Comparison of ENCODE assay signal across 1 cellular context in the genomic region with DNA sequence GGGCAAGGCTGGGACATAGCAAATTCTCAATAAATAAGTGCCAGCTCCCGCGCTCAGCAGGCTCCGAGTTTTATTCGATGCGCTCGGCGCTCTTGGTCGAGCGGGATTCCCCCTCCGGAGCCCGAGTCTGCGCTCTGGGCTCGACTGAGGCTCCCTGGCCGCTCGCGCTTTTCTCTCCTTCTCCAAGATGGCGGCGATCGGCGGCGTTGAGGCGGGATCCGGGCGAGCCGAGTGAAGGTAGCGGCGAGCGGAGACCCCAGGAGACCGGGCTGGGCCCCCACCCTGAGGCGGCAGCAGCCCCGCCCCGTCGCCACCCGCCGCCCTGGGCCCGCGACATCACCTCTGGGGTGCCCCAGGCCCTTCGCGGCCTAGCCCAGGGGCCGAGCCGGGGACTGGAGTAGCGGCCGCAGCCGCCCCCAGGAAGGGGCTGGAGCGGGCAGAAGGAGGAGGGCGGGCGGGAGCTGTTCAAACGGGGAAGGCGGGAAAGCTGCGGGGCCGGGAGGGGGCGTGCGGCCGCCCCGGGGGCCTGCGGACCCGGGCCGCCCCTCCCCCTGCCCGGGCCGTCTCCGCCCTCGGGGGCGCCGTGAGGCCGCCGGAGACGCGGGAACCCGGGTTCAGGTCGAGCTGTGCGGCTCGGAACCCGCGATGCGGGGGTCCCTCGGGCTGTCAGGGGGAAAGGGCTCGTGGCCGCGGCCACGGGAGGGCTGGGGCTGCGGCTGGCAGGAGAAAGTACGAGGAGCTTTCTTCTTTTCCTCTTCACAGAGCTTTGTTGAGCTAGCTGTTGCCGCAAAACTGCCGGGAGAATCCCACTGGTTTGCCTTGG.
A peak's percentile ranks its signal among the peaks of the same experiment; 100 is the strongest.
TF ChIP-seq lines count a peak whose summit lies in the region.

A gene with protein sequence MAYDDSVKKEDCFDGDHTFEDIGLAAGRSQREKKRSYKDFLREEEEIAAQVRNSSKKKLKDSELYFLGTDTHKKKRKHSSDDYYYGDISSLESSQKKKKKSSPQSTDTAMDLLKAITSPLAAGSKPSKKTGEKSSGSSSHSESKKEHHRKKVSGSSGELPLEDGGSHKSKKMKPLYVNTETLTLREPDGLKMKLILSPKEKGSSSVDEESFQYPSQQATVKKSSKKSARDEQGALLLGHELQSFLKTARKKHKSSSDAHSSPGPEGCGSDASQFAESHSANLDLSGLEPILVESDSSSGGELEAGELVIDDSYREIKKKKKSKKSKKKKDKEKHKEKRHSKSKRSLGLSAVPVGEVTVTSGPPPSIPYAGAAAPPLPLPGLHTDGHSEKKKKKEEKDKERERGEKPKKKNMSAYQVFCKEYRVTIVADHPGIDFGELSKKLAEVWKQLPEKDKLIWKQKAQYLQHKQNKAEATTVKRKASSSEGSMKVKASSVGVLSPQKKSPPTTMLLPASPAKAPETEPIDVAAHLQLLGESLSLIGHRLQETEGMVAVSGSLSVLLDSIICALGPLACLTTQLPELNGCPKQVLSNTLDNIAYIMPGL (plus strand): TSS at position 173 of the 823 bp plus-strand sequence. CDS start 4,898 bp downstream, outside the sequence.

TF ChIP-seq in HepG2, 621 proteins besides CTCF, POLR2A, EP300 and RAD21 (continued from another document and continues in another):
- peak; percentile 56; the same call in 1 of the 2 replicates for TF ChIP-seq GATAD2A (CRISPR knock-in tag; IDR thresholded peaks at IDR 0.05)
- TF ChIP-seq, protein P1, sequence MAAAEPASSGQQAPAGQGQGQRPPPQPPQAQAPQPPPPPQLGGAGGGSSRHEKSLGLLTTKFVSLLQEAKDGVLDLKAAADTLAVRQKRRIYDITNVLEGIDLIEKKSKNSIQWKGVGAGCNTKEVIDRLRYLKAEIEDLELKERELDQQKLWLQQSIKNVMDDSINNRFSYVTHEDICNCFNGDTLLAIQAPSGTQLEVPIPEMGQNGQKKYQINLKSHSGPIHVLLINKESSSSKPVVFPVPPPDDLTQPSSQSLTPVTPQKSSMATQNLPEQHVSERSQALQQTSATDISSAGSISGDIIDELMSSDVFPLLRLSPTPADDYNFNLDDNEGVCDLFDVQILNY (CRISPR knock-in tag; conservative IDR thresholded peaks at IDR 0.05), result peak; percentile 91
- no peak for TF ChIP-seq SOX5 (CRISPR knock-in tag; IDR thresholded peaks at IDR 0.05; ENCODE audit: borderline replicate concordance)
- TF ChIP-seq ZNF616 (CRISPR knock-in tag; IDR thresholded peaks at IDR 0.05; ENCODE audit: low read depth), result peak; percentile 70; the same call in 1 of the 2 replicates
- TF ChIP-seq PLRG1 (conservative IDR thresholded peaks at IDR 0.05), result no peak
- peak; percentile 45; the same call in 1 of the 2 replicates for TF ChIP-seq ISX (CRISPR knock-in tag; conservative IDR thresholded peaks at IDR 0.05)
- TF ChIP-seq EEA1 (CRISPR knock-in tag; IDR thresholded peaks at IDR 0.05; ENCODE audit: borderline replicate concordance), result peak; percentile 40; the same call in 1 of the 2 replicates
- 0 out of 2 replicates have a peak, but pooled peaks have one; percentile 35 for TF ChIP-seq ZMYM3 (CRISPR knock-in tag; IDR thresholded peaks at IDR 0.05)
- TF ChIP-seq TBL1XR1 (IDR thresholded peaks at IDR 0.05; ENCODE audit: borderline replicate concordance, low read length, partially characterized antibody), result no peak
- TF ChIP-seq, protein P2, sequence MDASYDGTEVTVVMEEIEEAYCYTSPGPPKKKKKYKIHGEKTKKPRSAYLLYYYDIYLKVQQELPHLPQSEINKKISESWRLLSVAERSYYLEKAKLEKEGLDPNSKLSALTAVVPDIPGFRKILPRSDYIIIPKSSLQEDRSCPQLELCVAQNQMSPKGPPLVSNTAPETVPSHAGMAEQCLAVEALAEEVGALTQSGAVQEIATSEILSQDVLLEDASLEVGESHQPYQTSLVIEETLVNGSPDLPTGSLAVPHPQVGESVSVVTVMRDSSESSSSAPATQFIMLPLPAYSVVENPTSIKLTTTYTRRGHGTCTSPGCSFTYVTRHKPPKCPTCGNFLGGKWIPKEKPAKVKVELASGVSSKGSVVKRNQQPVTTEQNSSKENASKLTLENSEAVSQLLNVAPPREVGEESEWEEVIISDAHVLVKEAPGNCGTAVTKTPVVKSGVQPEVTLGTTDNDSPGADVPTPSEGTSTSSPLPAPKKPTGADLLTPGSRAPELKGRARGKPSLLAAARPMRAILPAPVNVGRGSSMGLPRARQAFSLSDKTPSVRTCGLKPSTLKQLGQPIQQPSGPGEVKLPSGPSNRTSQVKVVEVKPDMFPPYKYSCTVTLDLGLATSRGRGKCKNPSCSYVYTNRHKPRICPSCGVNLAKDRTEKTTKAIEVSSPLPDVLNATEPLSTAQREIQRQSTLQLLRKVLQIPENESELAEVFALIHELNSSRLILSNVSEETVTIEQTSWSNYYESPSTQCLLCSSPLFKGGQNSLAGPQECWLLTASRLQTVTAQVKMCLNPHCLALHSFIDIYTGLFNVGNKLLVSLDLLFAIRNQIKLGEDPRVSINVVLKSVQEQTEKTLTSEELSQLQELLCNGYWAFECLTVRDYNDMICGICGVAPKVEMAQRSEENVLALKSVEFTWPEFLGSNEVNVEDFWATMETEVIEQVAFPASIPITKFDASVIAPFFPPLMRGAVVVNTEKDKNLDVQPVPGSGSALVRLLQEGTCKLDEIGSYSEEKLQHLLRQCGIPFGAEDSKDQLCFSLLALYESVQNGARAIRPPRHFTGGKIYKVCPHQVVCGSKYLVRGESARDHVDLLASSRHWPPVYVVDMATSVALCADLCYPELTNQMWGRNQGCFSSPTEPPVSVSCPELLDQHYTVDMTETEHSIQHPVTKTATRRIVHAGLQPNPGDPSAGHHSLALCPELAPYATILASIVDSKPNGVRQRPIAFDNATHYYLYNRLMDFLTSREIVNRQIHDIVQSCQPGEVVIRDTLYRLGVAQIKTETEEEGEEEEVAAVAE (CRISPR knock-in tag; IDR thresholded peaks at IDR 0.05; ENCODE audit: borderline replicate concordance), result 0 out of 2 replicates have a peak, but pooled peaks have one; percentile 43
- no peak for TF ChIP-seq TCF7L2 (IDR thresholded peaks at IDR 0.05; ENCODE audit: low read depth, low read length)
- TF ChIP-seq PAF1 (CRISPR knock-in tag; IDR thresholded peaks at IDR 0.05), result no peak
- TF ChIP-seq ZNF775 (CRISPR knock-in tag; IDR thresholded peaks at IDR 0.05; ENCODE audit: borderline replicate concordance), result peak; percentile 75; the same call in 1 of the 2 replicates
- peak; percentile 67; the same call in 1 of the 2 replicates for TF ChIP-seq ZNF709 (CRISPR knock-in tag; IDR thresholded peaks at IDR 0.05)
- peak; percentile 64 for TF ChIP-seq ERF (CRISPR knock-in tag; IDR thresholded peaks at IDR 0.05)
- TF ChIP-seq, protein P3, sequence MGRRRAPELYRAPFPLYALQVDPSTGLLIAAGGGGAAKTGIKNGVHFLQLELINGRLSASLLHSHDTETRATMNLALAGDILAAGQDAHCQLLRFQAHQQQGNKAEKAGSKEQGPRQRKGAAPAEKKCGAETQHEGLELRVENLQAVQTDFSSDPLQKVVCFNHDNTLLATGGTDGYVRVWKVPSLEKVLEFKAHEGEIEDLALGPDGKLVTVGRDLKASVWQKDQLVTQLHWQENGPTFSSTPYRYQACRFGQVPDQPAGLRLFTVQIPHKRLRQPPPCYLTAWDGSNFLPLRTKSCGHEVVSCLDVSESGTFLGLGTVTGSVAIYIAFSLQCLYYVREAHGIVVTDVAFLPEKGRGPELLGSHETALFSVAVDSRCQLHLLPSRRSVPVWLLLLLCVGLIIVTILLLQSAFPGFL (CRISPR knock-in tag; IDR thresholded peaks at IDR 0.05), result no peak
- TF ChIP-seq, protein P4, sequence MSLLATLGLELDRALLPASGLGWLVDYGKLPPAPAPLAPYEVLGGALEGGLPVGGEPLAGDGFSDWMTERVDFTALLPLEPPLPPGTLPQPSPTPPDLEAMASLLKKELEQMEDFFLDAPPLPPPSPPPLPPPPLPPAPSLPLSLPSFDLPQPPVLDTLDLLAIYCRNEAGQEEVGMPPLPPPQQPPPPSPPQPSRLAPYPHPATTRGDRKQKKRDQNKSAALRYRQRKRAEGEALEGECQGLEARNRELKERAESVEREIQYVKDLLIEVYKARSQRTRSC (CRISPR knock-in tag; IDR thresholded peaks at IDR 0.05; ENCODE audit: low read depth), result no peak
- TF ChIP-seq, protein P5, sequence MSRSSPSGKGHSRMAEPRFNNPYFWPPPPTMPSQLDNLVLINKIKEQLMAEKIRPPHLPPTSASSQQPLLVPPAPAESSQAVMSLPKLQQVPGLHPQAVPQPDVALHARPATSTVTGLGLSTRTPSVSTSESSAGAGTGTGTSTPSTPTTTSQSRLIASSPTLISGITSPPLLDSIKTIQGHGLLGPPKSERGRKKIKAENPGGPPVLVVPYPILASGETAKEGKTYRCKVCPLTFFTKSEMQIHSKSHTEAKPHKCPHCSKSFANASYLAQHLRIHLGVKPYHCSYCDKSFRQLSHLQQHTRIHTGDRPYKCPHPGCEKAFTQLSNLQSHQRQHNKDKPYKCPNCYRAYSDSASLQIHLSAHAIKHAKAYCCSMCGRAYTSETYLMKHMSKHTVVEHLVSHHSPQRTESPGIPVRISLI (CRISPR knock-in tag; IDR thresholded peaks at IDR 0.05; ENCODE audit: borderline replicate concordance), result no peak
- TF ChIP-seq, protein P6, sequence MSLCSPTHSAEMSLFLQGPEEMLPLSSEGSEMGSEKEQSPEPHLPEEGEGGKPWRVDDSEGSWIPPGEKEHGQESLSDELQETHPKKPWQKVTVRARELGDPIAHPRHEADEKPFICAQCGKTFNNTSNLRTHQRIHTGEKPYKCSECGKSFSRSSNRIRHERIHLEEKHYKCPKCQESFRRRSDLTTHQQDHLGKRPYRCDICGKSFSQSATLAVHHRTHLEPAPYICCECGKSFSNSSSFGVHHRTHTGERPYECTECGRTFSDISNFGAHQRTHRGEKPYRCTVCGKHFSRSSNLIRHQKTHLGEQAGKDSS (CRISPR knock-in tag; IDR thresholded peaks at IDR 0.05; ENCODE audit: borderline replicate concordance, low read depth), result 0 out of 2 replicates have a peak, but pooled peaks have one; percentile 64
- no peak; the same call in 1 of the 2 replicates for TF ChIP-seq ZKSCAN1 (IDR thresholded peaks at IDR 0.05; ENCODE audit: low read length)
- TF ChIP-seq SAP130 (CRISPR knock-in tag; IDR thresholded peaks at IDR 0.05; ENCODE audit: low read depth), result peak; percentile 77
- peak; percentile 56; the same call in 1 of the 2 replicates for TF ChIP-seq ZNF12 (CRISPR knock-in tag; IDR thresholded peaks at IDR 0.05)
- TF ChIP-seq HDAC1 (CRISPR knock-in tag; IDR thresholded peaks at IDR 0.05), result no peak; the same call in 1 of the 2 replicates
- TF ChIP-seq, protein P7, sequence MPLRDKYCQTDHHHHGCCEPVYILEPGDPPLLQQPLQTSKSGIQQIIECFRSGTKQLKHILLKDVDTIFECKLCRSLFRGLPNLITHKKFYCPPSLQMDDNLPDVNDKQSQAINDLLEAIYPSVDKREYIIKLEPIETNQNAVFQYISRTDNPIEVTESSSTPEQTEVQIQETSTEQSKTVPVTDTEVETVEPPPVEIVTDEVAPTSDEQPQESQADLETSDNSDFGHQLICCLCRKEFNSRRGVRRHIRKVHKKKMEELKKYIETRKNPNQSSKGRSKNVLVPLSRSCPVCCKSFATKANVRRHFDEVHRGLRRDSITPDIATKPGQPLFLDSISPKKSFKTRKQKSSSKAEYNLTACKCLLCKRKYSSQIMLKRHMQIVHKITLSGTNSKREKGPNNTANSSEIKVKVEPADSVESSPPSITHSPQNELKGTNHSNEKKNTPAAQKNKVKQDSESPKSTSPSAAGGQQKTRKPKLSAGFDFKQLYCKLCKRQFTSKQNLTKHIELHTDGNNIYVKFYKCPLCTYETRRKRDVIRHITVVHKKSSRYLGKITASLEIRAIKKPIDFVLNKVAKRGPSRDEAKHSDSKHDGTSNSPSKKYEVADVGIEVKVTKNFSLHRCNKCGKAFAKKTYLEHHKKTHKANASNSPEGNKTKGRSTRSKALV (CRISPR knock-in tag; IDR thresholded peaks at IDR 0.05), result no peak
- TF ChIP-seq ZMYM4 (CRISPR knock-in tag; IDR thresholded peaks at IDR 0.05), result peak; percentile 71
- TF ChIP-seq, protein P8, sequence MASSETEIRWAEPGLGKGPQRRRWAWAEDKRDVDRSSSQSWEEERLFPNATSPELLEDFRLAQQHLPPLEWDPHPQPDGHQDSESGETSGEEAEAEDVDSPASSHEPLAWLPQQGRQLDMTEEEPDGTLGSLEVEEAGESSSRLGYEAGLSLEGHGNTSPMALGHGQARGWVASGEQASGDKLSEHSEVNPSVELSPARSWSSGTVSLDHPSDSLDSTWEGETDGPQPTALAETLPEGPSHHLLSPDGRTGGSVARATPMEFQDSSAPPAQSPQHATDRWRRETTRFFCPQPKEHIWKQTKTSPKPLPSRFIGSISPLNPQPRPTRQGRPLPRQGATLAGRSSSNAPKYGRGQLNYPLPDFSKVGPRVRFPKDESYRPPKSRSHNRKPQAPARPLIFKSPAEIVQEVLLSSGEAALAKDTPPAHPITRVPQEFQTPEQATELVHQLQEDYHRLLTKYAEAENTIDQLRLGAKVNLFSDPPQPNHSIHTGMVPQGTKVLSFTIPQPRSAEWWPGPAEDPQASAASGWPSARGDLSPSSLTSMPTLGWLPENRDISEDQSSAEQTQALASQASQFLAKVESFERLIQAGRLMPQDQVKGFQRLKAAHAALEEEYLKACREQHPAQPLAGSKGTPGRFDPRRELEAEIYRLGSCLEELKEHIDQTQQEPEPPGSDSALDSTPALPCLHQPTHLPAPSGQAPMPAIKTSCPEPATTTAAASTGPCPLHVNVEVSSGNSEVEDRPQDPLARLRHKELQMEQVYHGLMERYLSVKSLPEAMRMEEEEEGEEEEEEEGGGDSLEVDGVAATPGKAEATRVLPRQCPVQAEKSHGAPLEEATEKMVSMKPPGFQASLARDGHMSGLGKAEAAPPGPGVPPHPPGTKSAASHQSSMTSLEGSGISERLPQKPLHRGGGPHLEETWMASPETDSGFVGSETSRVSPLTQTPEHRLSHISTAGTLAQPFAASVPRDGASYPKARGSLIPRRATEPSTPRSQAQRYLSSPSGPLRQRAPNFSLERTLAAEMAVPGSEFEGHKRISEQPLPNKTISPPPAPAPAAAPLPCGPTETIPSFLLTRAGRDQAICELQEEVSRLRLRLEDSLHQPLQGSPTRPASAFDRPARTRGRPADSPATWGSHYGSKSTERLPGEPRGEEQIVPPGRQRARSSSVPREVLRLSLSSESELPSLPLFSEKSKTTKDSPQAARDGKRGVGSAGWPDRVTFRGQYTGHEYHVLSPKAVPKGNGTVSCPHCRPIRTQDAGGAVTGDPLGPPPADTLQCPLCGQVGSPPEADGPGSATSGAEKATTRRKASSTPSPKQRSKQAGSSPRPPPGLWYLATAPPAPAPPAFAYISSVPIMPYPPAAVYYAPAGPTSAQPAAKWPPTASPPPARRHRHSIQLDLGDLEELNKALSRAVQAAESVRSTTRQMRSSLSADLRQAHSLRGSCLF (CRISPR knock-in tag; IDR thresholded peaks at IDR 0.05; ENCODE audit: borderline replicate concordance), result no peak
- peak; percentile 71; the same call in 1 of the 2 replicates for TF ChIP-seq ZFP90 (CRISPR knock-in tag; IDR thresholded peaks at IDR 0.05; ENCODE audit: borderline replicate concordance)
- TF ChIP-seq TARDBP (CRISPR knock-in tag; IDR thresholded peaks at IDR 0.05), result no peak
- TF ChIP-seq, protein P9, sequence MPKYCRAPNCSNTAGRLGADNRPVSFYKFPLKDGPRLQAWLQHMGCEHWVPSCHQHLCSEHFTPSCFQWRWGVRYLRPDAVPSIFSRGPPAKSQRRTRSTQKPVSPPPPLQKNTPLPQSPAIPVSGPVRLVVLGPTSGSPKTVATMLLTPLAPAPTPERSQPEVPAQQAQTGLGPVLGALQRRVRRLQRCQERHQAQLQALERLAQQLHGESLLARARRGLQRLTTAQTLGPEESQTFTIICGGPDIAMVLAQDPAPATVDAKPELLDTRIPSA (CRISPR knock-in tag; IDR thresholded peaks at IDR 0.05; ENCODE audit: borderline replicate concordance), result no peak
- TF ChIP-seq ISL2 (CRISPR knock-in tag; IDR thresholded peaks at IDR 0.05), result no peak; the same call in 1 of the 2 replicates
- no peak for TF ChIP-seq ZNF44 (CRISPR knock-in tag; IDR thresholded peaks at IDR 0.05)
- TF ChIP-seq FOXP1 (IDR thresholded peaks at IDR 0.05), result no peak
- no peak for TF ChIP-seq FOXP1 (CRISPR knock-in tag; IDR thresholded peaks at IDR 0.05)
- TF ChIP-seq KMT2A (CRISPR knock-in tag; IDR thresholded peaks at IDR 0.05), result peak; percentile 95
- TF ChIP-seq ZNF256 (CRISPR knock-in tag; conservative IDR thresholded peaks at IDR 0.05), result 0 out of 2 replicates have a peak, but pooled peaks have one; percentile 13
- no peak for TF ChIP-seq HNRNPUL1 (IDR thresholded peaks at IDR 0.05; ENCODE audit: low read depth, low read length)
